In the genomic region with DNA sequence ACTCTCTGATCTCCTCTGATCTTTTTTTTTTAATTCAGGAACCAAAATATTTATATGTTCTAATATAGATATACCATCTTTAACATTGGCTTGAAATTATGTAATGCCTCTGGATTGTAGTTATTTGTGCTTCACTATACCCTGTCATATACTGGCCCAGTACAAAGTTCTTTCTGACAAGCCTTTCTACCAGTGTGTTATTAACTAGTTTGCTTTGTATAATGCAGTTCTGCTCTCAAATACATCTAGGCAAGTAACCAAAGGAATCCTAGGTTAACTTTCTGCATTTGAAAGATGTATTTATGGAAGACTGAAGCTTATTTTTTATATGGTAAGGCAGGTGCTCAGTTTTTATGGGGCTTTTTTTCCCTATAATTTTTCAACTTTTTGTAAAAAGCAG, we compare ENCODE assay signal across 18 cellular contexts. TPM values are rescaled to one million over a fixed set of nuclear protein-coding genes. Genes with fewer than 3 reads are reported as not detected.
"Had no signal": no experiment of that assay in that cellular context is flagged by ENCODE, and none has a peak within 500 bp of the region (broad histone marks: within the 10 kb centered on the region; RNA-seq: fewer than 3 reads in every experiment).

No MANE protein-coding gene starts in this region.

- H3K9me3 Mint-ChIP-seq: activated CD4-positive, alpha-beta T cell treated with anti-CD3 and anti-CD28 coated beads, Interleukin-2, amount 10 ng/mL, durations not matched to agents 24 days and 14 days; activated naive CD4-positive, alpha-beta T cell treated with anti-CD3 and anti-CD28 coated beads for 36 hours; activated T-cell treated with anti-CD3 and anti-CD28 coated beads, Interleukin-2, amount 50 U/mL, for 24 hours; activated T-helper 2 cell treated with anti-CD3 and anti-CD28 coated beads, Interferon-gamma antibody, Interleukin-2, Interleukin-4, amounts not matched to agents 10 μg/mL and 5 μg/mL and 100 μg/mL, durations not matched to agents 14 hours and 24 hours and 36 hours; natural killer cell had no signal

- H3K4me1 Mint-ChIP-seq: activated CD4-positive, alpha-beta T cell treated with anti-CD3 and anti-CD28 coated beads, Interleukin-2, amount 10 ng/mL, durations not matched to agents 24 days and 14 days; natural killer cell had no signal

- ATAC-seq: activated CD8-positive, alpha-beta T cell treated with anti-CD3 and anti-CD28 coated beads, Interleukin-2, amount 10 ng/mL, durations not matched to agents 7 days and 5 days; body of pancreas; natural killer cell; stimulated activated naive CD8-positive, alpha-beta T cell treated with anti-CD3 and anti-CD28 coated beads, Interleukin-15, Interleukin-2, amounts not matched to agents 100 U/mL and 50 U/mL, for 24 hours had no signal

- H3K4me3 ChIP-seq: body of pancreas, esophagus squamous epithelium, tibial nerve, vagina had no signal

- H3K27ac Mint-ChIP-seq: activated CD4-positive, alpha-beta T cell treated with anti-CD3 and anti-CD28 coated beads, Interleukin-2, amount 10 ng/mL, durations not matched to agents 24 days and 14 days; activated CD8-positive, alpha-beta T cell treated with anti-CD3 and anti-CD28 coated beads, Interleukin-2, amount 10 ng/mL, durations not matched to agents 7 days and 5 days; activated naive CD4-positive, alpha-beta T cell treated with anti-CD3 and anti-CD28 coated beads for 36 hours; activated T-cell treated with anti-CD3 and anti-CD28 coated beads, Interleukin-2, amount 50 U/mL, for 24 hours; activated T-helper 2 cell treated with anti-CD3 and anti-CD28 coated beads, Interferon-gamma antibody, Interleukin-2, Interleukin-4, amounts not matched to agents 10 μg/mL and 5 μg/mL and 100 μg/mL, durations not matched to agents 14 hours and 24 hours and 36 hours; natural killer cell had no signal

- FAIRE-seq: endothelial cell of umbilical vein had no signal

- H3K27ac ChIP-seq: esophagus squamous epithelium, vagina had no signal

- H3K4me3 Mint-ChIP-seq: activated CD4-positive, alpha-beta T cell treated with anti-CD3 and anti-CD28 coated beads, Interleukin-2, amount 10 ng/mL, durations not matched to agents 24 days and 14 days; activated CD8-positive, alpha-beta T cell treated with anti-CD3 and anti-CD28 coated beads, Interleukin-2, amount 10 ng/mL, durations not matched to agents 7 days and 5 days; activated naive CD4-positive, alpha-beta T cell treated with anti-CD3 and anti-CD28 coated beads for 36 hours; activated T-cell treated with anti-CD3 and anti-CD28 coated beads, Interleukin-2, amount 50 U/mL, for 24 hours; natural killer cell had no signal

- H3K36me3 Mint-ChIP-seq: natural killer cell had no signal

- H3K27me3 ChIP-seq: body of pancreas, esophagus squamous epithelium, tibial nerve, vagina had no signal

- H3K36me3 ChIP-seq: esophagus squamous epithelium, tibial nerve, vagina had no signal

- DNase-seq: activated CD4-positive, alpha-beta T cell treated with anti-CD3 and anti-CD28 coated beads, Interleukin-2, amount 10 ng/mL, durations not matched to agents 24 days and 14 days; activated CD8-positive, alpha-beta T cell treated with anti-CD3 and anti-CD28 coated beads, Interleukin-2, amount 10 ng/mL, durations not matched to agents 7 days and 5 days; activated naive CD4-positive, alpha-beta T cell treated with anti-CD3 and anti-CD28 coated beads for 36 hours; activated T-cell treated with anti-CD3 and anti-CD28 coated beads, Interleukin-2, amount 50 U/mL, for 24 hours; body of pancreas; dermis blood vessel endothelial cell; effector memory CD4-positive, alpha-beta T cell; esophagus squamous epithelium; hippocampal formation; islet precursor cell; mesenchymal stem cell; natural killer cell; stimulated activated naive CD8-positive, alpha-beta T cell treated with anti-CD3 and anti-CD28 coated beads, Interleukin-15, Interleukin-2, amounts not matched to agents 100 U/mL and 50 U/mL, for 24 hours; T-helper 1 cell had no signal

- H3K9me3 ChIP-seq: body of pancreas, esophagus squamous epithelium, tibial nerve, vagina had no signal

RNA-seq across cellular contexts. Expression of a gene that starts 47.2 kb away (rescaled TPM):
- total RNA-seq: natural killer cell had no signal
